Comparison of ENCODE assay signal across 10 cellular contexts in genomic region chr11:41498726-41499125, GRCh38.
DNase-seq lines count a peak whose midpoint lies in the region; ATAC-seq, FAIRE-seq and TF ChIP-seq lines count a peak whose summit lies in the region.
"Had no signal": no experiment of that assay in that cellular context is flagged by ENCODE, and none has a peak within 500 bp of the region (broad histone marks: within the 10 kb centered on the region; RNA-seq: fewer than 3 reads in every experiment).

No MANE protein-coding gene starts in this region.

- no peak overlapping the region for H3K9ac ChIP-seq in HUES48 (ENCODE audit: low read depth, low read length)

- peak overlapping the region; percentile 97 for H3K27ac ChIP-seq in HUES48 (ENCODE audit: low read depth, low read length)
- peak overlapping the region; percentile 66 for H3K27ac ChIP-seq in VCaP

- H3K9me3 ChIP-seq in HUES48 (ENCODE audit: control insufficient read depth, insufficient read depth, low read length): no peaks in the 10 kb centered on the region

- DNase-seq in D721Med (ENCODE audit: insufficient read length, low spot score) (no peak), kidney tubule cell (ENCODE audit: low spot score) (peak; percentile 5), HUDEP-2 (lab: John Stamatoyannopoulos, UW; ENCODE audit: unreplicated experiment in 76 of 76) (no peak), medulla oblongata (ENCODE audit: extremely low spot score) (no peak)
- DNase-seq: erythroblast had no signal

- H3K27me3 ChIP-seq in HUES48 (ENCODE audit: control insufficient read depth, insufficient read depth, low read length): no peaks in the 10 kb centered on the region

- FAIRE-seq in D721Med (lab: Jason Lieb, UNC): no peak

- no peak for ATAC-seq in HG03139 (IDR thresholded peaks at IDR 0.05; ENCODE audit: unreplicated experiment)
- ATAC-seq in GM18498 (IDR thresholded peaks at IDR 0.05; ENCODE audit: unreplicated experiment): no peak
- ATAC-seq: left lobe of liver had no signal

- 0 out of 2 replicates have a peak overlapping the region, but pooled peaks have one; percentile 9 for H3K4me3 ChIP-seq in HUES48 (ENCODE audit: low read depth, low read length)

- peak; percentile 42 for TF ChIP-seq CTCF in D721Med (IDR thresholded peaks at IDR 0.05; ENCODE audit: insufficient read depth, missing control alignments)
- peak; percentile 75 for TF ChIP-seq CTCF in VCaP (conservative IDR thresholded peaks at IDR 0.05)

- H3K4me1 ChIP-seq in HUES48 (ENCODE audit: control insufficient read depth, insufficient read depth, low read length): peaks cover 43% of the 10 kb centered on the region

- no peaks in the 10 kb centered on the region for H3K36me3 ChIP-seq in HUES48 (ENCODE audit: control insufficient read depth, insufficient read depth, low read length)
